In the genomic region with DNA sequence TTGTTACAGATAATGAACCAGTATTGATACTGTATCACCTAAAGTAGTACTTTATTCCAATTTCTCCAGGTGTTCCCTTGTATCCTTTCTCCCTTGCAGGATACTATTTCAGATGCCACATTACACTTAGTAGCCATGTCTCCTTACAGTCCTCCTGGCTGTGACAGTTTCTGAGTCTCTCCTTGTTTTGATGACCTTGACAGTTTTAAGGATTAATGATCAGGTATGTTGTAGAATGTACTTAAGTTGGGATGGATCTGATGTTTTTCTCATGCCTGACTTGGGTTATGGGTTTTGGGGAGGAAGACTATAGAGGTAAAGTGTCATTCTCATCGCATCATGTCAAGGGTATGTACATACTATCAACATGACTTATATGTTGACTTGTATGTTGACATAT, we compare ENCODE assay signal across 1 cellular context.
TF ChIP-seq lines count a peak whose summit lies in the region.

No MANE protein-coding gene starts in this region.

TF ChIP-seq in K562, 482 proteins besides CTCF, POLR2A, EP300 and RAD21 (continued from another document):
- TF ChIP-seq, protein P1, sequence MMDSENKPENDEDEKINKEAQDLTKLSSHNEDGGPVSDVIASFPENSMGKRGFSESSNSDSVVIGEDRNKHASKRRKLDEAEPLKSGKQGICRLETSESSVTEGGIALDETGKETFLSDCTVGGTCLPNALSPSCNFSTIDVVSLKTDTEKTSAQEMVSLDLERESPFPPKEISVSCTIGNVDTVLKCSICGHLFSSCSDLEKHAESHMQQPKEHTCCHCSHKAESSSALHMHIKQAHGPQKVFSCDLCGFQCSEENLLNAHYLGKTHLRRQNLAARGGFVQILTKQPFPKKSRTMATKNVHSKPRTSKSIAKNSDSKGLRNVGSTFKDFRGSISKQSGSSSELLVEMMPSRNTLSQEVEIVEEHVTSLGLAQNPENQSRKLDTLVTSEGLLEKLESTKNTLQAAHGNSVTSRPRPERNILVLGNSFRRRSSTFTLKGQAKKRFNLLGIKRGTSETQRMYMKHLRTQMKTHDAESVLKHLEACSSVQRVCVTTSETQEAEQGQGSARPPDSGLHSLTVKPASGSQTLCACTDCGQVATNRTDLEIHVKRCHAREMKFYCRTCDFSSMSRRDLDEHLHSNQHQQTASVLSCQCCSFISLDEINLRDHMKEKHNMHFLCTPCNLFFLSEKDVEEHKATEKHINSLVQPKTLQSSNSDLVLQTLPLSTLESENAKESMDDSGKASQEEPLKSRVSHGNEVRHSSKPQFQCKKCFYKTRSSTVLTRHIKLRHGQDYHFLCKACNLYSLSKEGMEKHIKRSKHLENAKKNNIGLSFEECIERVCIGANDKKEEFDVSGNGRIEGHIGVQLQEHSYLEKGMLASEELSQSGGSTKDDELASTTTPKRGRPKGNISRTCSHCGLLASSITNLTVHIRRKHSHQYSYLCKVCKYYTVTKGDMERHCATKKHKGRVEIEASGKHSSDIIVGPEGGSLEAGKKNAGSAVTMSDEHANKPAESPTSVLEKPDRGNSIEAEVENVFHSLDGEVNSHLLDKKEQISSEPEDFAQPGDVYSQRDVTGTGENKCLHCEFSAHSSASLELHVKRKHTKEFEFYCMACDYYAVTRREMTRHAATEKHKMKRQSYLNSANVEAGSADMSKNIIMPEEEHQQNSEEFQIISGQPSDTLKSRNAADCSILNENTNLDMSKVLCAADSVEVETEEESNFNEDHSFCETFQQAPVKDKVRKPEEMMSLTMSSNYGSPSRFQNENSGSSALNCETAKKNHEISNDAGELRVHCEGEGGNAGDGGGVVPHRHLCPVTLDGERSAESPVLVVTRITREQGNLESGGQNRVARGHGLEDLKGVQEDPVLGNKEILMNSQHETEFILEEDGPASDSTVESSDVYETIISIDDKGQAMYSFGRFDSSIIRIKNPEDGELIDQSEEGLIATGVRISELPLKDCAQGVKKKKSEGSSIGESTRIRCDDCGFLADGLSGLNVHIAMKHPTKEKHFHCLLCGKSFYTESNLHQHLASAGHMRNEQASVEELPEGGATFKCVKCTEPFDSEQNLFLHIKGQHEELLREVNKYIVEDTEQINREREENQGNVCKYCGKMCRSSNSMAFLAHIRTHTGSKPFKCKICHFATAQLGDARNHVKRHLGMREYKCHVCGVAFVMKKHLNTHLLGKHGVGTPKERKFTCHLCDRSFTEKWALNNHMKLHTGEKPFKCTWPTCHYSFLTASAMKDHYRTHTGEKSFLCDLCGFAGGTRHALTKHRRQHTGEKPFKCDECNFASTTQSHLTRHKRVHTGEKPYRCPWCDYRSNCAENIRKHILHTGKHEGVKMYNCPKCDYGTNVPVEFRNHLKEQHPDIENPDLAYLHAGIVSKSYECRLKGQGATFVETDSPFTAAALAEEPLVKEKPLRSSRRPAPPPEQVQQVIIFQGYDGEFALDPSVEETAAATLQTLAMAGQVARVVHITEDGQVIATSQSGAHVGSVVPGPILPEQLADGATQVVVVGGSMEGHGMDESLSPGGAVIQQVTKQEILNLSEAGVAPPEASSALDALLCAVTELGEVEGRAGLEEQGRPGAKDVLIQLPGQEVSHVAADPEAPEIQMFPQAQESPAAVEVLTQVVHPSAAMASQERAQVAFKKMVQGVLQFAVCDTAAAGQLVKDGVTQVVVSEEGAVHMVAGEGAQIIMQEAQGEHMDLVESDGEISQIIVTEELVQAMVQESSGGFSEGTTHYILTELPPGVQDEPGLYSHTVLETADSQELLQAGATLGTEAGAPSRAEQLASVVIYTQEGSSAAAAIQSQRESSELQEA (IDR thresholded peaks at IDR 0.05; ENCODE audit: low read depth), result no peak
TF ChIP-seq in K562: peak in this region for 1.
